In the genomic region with DNA sequence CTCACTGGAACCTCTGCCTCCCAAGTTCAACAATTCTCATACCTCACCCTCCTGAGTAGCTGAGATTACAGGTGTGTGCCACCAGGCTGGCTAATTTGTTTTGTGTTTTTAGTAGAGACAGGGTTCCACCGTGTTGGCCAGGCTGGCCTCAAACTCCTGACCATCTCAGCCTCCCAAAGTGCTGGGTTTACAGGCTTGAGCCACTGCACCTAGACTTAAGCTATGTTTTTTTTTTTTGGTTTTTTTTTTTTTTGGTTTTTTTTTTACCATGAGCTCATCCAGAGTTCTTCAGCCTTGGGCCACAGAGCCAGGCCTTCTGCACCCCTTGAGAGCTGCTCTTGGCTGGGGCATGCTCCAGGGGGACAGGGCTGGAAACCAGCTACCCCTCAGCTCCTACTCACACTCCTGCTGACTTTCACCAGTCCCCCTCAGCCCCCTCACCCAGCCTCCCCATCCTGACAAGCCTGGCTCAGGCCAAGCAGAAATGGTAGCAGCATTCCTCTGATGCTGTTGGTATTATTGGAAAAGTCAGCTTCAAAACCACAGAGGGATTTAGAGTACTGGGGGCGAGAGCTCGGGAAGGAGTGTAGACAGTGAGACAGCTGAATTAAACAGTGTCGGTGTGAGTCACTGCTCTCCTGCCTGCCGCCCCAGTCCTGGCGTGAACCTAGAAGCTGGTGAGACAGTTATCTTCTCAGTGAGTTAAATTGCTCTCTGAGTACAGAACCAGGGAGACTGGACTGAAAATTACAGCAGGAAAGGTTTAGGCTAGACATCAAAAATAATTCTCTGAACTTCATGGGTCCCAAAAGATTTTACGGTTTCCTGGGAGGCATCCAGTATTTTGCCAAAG, we compare ENCODE assay signal across 11 cellular contexts.
DNase-seq lines count a peak whose midpoint lies in the region; ATAC-seq, FAIRE-seq and TF ChIP-seq lines count a peak whose summit lies in the region.
"Had no signal": no experiment of that assay in that cellular context is flagged by ENCODE, and none has a peak within 500 bp of the region (broad histone marks: within the 10 kb centered on the region; RNA-seq: fewer than 3 reads in every experiment).

No MANE protein-coding gene starts in this region.

- no peak overlapping the region for H3K4me3 Mint-ChIP-seq in astrocyte (ENCODE audit: unreplicated experiment)

- H2AFZ ChIP-seq in astrocyte (ENCODE audit: low read depth, low read length): no peak overlapping the region

- WGBS in transverse colon (ENCODE audit: low coverage in 1 of 2), 2 donors: 70 to 77% methylated on average over 6 to 7 of the region's 7 CpGs

- H3K4me1 Mint-ChIP-seq in astrocyte (ENCODE audit: low read depth, unreplicated experiment): peaks cover 58% of the 10 kb centered on the region

- H3K4me1 ChIP-seq in astrocyte (ENCODE audit: insufficient read depth, low read length): peaks cover 60% of the 10 kb centered on the region
- peaks cover 0 to 18% (median 6%) of the 10 kb centered on the region in 4 donors for H3K4me1 ChIP-seq in transverse colon

- H3K4me2 ChIP-seq in astrocyte (ENCODE audit: low read length): peak overlapping the region; percentile 57

- peak overlapping the region; percentile 85 for H3K27ac Mint-ChIP-seq in astrocyte (ENCODE audit: unreplicated experiment)

- H3K27ac ChIP-seq in astrocyte (ENCODE audit: low read depth, low read length) (peak overlapping the region; percentile 94), transverse colon (peak overlapping the region; percentile 42 to 67 (median 54))
- H3K27ac ChIP-seq: HL-60 had no signal

- H3K36me3 Mint-ChIP-seq in astrocyte (ENCODE audit: low read depth, unreplicated experiment): peaks cover 4% of the 10 kb centered on the region

- no peaks in the 10 kb centered on the region for H3K27me3 ChIP-seq in astrocyte (ENCODE audit: insufficient read depth, low read length)
- H3K27me3 ChIP-seq in transverse colon: no peaks in the 10 kb centered on the region

- no peak for ATAC-seq in GM21528 (IDR thresholded peaks at IDR 0.05; ENCODE audit: low FRiP score, unreplicated experiment)

- H4K20me1 ChIP-seq in astrocyte (ENCODE audit: insufficient read depth, low read length): no peaks in the 10 kb centered on the region

- TF ChIP-seq EP300 in transverse colon (IDR thresholded peaks at IDR 0.05; ENCODE audit: low read depth): no peak

- in situ Hi-C loops in transverse colon (cut with MboI; ENCODE audit: low pct_ligation_motif_present in 1 of 4, low pct_unique_long_range_greater_than_20kb in 1 of 4, low sequenced_read_pairs in 3 of 4): no loop called here

- FAIRE-seq in astrocyte (lab: Jason Lieb, UNC): peak; percentile 72
- FAIRE-seq: A204.1 had no signal

- H3K9ac ChIP-seq in astrocyte (ENCODE audit: low read length): peak overlapping the region; percentile 76

- H3K4me3 ChIP-seq in astrocyte (ENCODE audit: insufficient read depth, low read depth, low read length) (peak overlapping the region; percentile 18), transverse colon (no peak overlapping the region)

- H3K9me3 ChIP-seq in astrocyte (ENCODE audit: insufficient read depth, low read depth, low read length) (no peaks in the 10 kb centered on the region), transverse colon (no peaks in the 10 kb centered on the region)

- intact Hi-C loops in transverse colon (cut with DNase I; ENCODE audit: low total_unique reads): no loop called here

- H3K79me2 ChIP-seq in astrocyte (ENCODE audit: insufficient read depth, low read length): peaks cover 64% of the 10 kb centered on the region

- DNase-seq in SHP77 (lab: John Stamatoyannopoulos, UW) (peak; percentile 42 to 65), SHP77 treated with DMSO at 0.1 percent for 48 hours (lab: John Stamatoyannopoulos, UW) (no peak), astrocyte (ENCODE audit: low read depth) (peak; percentile 99), hepatic stellate cell (ENCODE audit: low spot score) (peak; percentile 84), transverse colon (peak; percentile 18), 8988T (no peak), T-helper 2 cell (no peak)
- DNase-seq: activated effector memory CD4-positive, alpha-beta T cell treated with anti-CD3 and anti-CD28 coated beads, Interleukin-2, amount 50 U/mL, for 16 hours had no signal

- TF ChIP-seq POLR2A in transverse colon (IDR thresholded peaks at IDR 0.05): no peak

- H3K9me3 Mint-ChIP-seq in astrocyte (ENCODE audit: unreplicated experiment): no peaks in the 10 kb centered on the region

- H3K36me3 ChIP-seq in astrocyte (ENCODE audit: insufficient read depth, low read length) (no peaks in the 10 kb centered on the region), transverse colon (no peaks in the 10 kb centered on the region)

- TF ChIP-seq CTCF in astrocyte (IDR thresholded peaks at IDR 0.05; ENCODE audit: insufficient read depth, low read depth, low read length): no peak
- no peak for TF ChIP-seq CTCF in transverse colon (IDR thresholded peaks at IDR 0.05)

- no peaks in the 10 kb centered on the region for H3K27me3 Mint-ChIP-seq in astrocyte (ENCODE audit: low read depth, unreplicated experiment)

Comparison
In these comparisons a context has a peak if more than half of its experiments do, and no peak if none do; other contexts are left out.
1. DNase-seq: peak in SHP77 (2 of 2), astrocyte (single experiment), hepatic stellate cell (single experiment) and transverse colon (single experiment); none in SHP77 treated with DMSO at 0.1 percent for 48 hours (single experiment), 8988T (single experiment) and T-helper 2 cell (0 of 5).